17 cellular contexts compared by ENCODE assay signal in the genomic region with DNA sequence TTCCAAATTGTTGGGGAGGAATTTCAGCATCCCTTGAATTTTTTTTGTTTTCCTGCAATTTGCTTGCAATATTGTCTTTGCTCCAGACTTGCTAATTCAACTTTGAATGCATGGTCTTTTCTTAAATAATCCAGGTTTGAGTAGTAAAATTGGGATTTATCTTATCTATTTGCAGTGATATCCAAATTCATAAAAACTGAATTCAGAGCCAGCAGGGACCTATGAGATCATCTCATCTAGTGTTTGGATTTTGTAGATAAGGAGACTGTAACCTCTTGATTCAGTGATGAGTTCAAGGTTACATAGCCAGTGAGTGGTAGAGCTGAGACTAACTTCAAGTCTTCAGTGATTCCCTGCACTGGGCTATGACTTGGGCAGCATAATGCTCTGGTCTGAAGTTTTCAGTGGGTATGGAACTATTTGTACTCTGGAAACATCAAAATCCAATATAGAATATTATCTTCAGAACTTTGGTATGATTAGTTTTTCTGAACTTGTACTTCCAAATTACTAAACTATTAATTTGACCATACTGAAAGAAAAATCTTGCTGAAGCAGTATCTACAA.
A peak's percentile ranks its signal among the peaks of the same experiment; 100 is the strongest.
DNase-seq lines count a peak whose midpoint lies in the region; ATAC-seq, FAIRE-seq and TF ChIP-seq lines count a peak whose summit lies in the region.
"Had no signal": no experiment of that assay in that cellular context is flagged by ENCODE, and none has a peak within 500 bp of the region (broad histone marks: within the 10 kb centered on the region; RNA-seq: fewer than 3 reads in every experiment).

No MANE protein-coding gene starts in this region.

- H3K4me3 ChIP-seq in SK-N-MC (peak overlapping the region; percentile 39; the same call in 1 of the 2 replicates), fibroblast of the aortic adventitia (ENCODE audit: low read depth, low read length) (no peak overlapping the region), lower leg skin (ENCODE audit: low read depth, poor library complexity, severe bottlenecking) (no peak overlapping the region)
- H3K4me3 ChIP-seq: BLaER1 treated with 17β-estradiol and CSF1 and Interleukin-3, amounts not matched to agents 10 nM and 100 nM; GM23248; HAP-1 had no signal

- no peak overlapping the region for H3K9ac ChIP-seq in SK-N-MC (ENCODE audit: insufficient read length)
- H3K9ac ChIP-seq: BLaER1 treated with 17β-estradiol and CSF1 and Interleukin-3, amounts not matched to agents 10 nM and 100 nM; GM23248 had no signal

- CTCF ChIA-PET in activated CD8-positive, alpha-beta T cell treated with anti-CD3 and anti-CD28 coated beads, Interleukin-2, amount 10 ng/mL, durations not matched to agents 7 days and 5 days (lab: Charles Lee), result no interaction called here

- H3K4me3 Mint-ChIP-seq in activated CD8-positive, alpha-beta T cell treated with anti-CD3 and anti-CD28 coated beads, Interleukin-2, amount 10 ng/mL, durations not matched to agents 7 days and 5 days, result no peak overlapping the region
- no peak overlapping the region for H3K4me3 Mint-ChIP-seq in mesothelial cell of epicardium
- H3K4me3 Mint-ChIP-seq: B cell; CD8-positive, alpha-beta T cell had no signal

- FAIRE-seq in D721Med (lab: Jason Lieb, UNC), result peak; percentile 74
- FAIRE-seq: GM12891, GM19239 had no signal

- intact Hi-C loops in lower leg skin (cut with DNase I; ENCODE audit: low total_unique reads), result no loop called here

- no peaks in the 10 kb centered on the region for H3K9me3 Mint-ChIP-seq in activated CD8-positive, alpha-beta T cell treated with anti-CD3 and anti-CD28 coated beads, Interleukin-2, amount 10 ng/mL, durations not matched to agents 7 days and 5 days (ENCODE audit: insufficient read depth)
- peaks cover 3% of the 10 kb centered on the region for H3K9me3 Mint-ChIP-seq in mesothelial cell of epicardium
- H3K9me3 Mint-ChIP-seq: CD8-positive, alpha-beta T cell had no signal

- POLR2A ChIA-PET in activated CD8-positive, alpha-beta T cell treated with anti-CD3 and anti-CD28 coated beads, Interleukin-2, amount 10 ng/mL, durations not matched to agents 7 days and 5 days (lab: Charles Lee), result no interaction called here

- no peak for TF ChIP-seq POLR2A in lower leg skin (IDR thresholded peaks at IDR 0.05)

- H3K27ac Mint-ChIP-seq in activated CD8-positive, alpha-beta T cell treated with anti-CD3 and anti-CD28 coated beads, Interleukin-2, amount 10 ng/mL, durations not matched to agents 7 days and 5 days, result no peak overlapping the region
- H3K27ac Mint-ChIP-seq in mesothelial cell of epicardium, result no peak overlapping the region
- H3K27ac Mint-ChIP-seq: B cell; CD8-positive, alpha-beta T cell had no signal

- no peaks in the 10 kb centered on the region for H3K4me1 Mint-ChIP-seq in activated CD8-positive, alpha-beta T cell treated with anti-CD3 and anti-CD28 coated beads, Interleukin-2, amount 10 ng/mL, durations not matched to agents 7 days and 5 days (ENCODE audit: low read depth)
- peaks cover 46% of the 10 kb centered on the region for H3K4me1 Mint-ChIP-seq in mesothelial cell of epicardium

- no peaks in the 10 kb centered on the region for H3K9me3 ChIP-seq in SK-N-MC (ENCODE audit: low read depth, low read length)
- H3K9me3 ChIP-seq: BLaER1 treated with 17β-estradiol and CSF1 and Interleukin-3, amounts not matched to agents 10 nM and 100 nM; HAP-1 had no signal

- peak overlapping the region; percentile 82; the same call in 1 of the 2 replicates for H3K27ac ChIP-seq in SK-N-MC
- H3K27ac ChIP-seq: BLaER1 treated with 17β-estradiol and CSF1 and Interleukin-3, amounts not matched to agents 10 nM and 100 nM; GM23248 had no signal

- no peaks in the 10 kb centered on the region for H3K27me3 Mint-ChIP-seq in activated CD8-positive, alpha-beta T cell treated with anti-CD3 and anti-CD28 coated beads, Interleukin-2, amount 10 ng/mL, durations not matched to agents 7 days and 5 days (ENCODE audit: low read depth)
- no peaks in the 10 kb centered on the region for H3K27me3 Mint-ChIP-seq in mesothelial cell of epicardium (ENCODE audit: low read depth)
- H3K27me3 Mint-ChIP-seq: B cell had no signal

- peak; percentile 31 for ATAC-seq in omental fat pad (ENCODE audit: low FRiP score)
- ATAC-seq in activated CD8-positive, alpha-beta T cell treated with anti-CD3 and anti-CD28 coated beads, Interleukin-2, amount 10 ng/mL, durations not matched to agents 7 days and 5 days, result no peak
- ATAC-seq: CD8-positive, alpha-beta T cell had no signal

- H3K36me3 Mint-ChIP-seq in activated CD8-positive, alpha-beta T cell treated with anti-CD3 and anti-CD28 coated beads, Interleukin-2, amount 10 ng/mL, durations not matched to agents 7 days and 5 days (ENCODE audit: low read depth), result no peaks in the 10 kb centered on the region
- H3K36me3 Mint-ChIP-seq in mesothelial cell of epicardium, result peaks cover 5% of the 10 kb centered on the region
- H3K36me3 Mint-ChIP-seq: CD8-positive, alpha-beta T cell had no signal

- DNase-seq in D721Med (ENCODE audit: insufficient read length, low spot score) (no peak), SK-N-MC (ENCODE audit: low read depth, low spot score) (no peak), fibroblast of the aortic adventitia (ENCODE audit: low read depth) (peak; percentile 21), omental fat pad (ENCODE audit: low spot score) (no peak), lower leg skin (ENCODE audit: low spot score in 2 of 2) (no peak), mesothelial cell of epicardium (ENCODE audit: low spot score in 2 of 2, unreplicated experiment in 2 of 2) (no peak)
- DNase-seq in activated CD8-positive, alpha-beta T cell treated with anti-CD3 and anti-CD28 coated beads, Interleukin-2, amount 10 ng/mL, durations not matched to agents 7 days and 5 days, result no peak
- DNase-seq: 8988T; Calu3; CD8-positive, alpha-beta T cell; DMS 273 treated with DMSO at 0.1 percent for 48 hours; GM23248 had no signal

- TF ChIP-seq CTCF in D721Med (IDR thresholded peaks at IDR 0.05; ENCODE audit: insufficient read depth, missing control alignments) (no peak), fibroblast of the aortic adventitia (IDR thresholded peaks at IDR 0.05; ENCODE audit: insufficient read depth, low read length) (no peak), omental fat pad (IDR thresholded peaks at IDR 0.05) (no peak), lower leg skin (IDR thresholded peaks at IDR 0.05) (no peak), mesothelial cell of epicardium (IDR thresholded peaks at IDR 0.05; ENCODE audit: unreplicated experiment) (no peak)

- 0 out of 2 replicates have a peak, but pooled peaks cover 8% of the 10 kb centered on the region for H3K36me3 ChIP-seq in SK-N-MC (ENCODE audit: insufficient read depth, low read length)
- H3K36me3 ChIP-seq: BLaER1 treated with 17β-estradiol and CSF1 and Interleukin-3, amounts not matched to agents 10 nM and 100 nM; HAP-1 had no signal
